Comparison of ENCODE assay signal across 19 cellular contexts in genomic region chr20:31579245-31579644, GRCh38. TPM values are rescaled to one million over a fixed set of nuclear protein-coding genes. Genes with fewer than 3 reads are reported as not detected.
DNase-seq lines count a peak whose midpoint lies in the region; TF ChIP-seq lines count a peak whose summit lies in the region.
"Had no signal": no experiment of that assay in that cellular context is flagged by ENCODE, and none has a peak within 500 bp of the region (broad histone marks: within the 10 kb centered on the region; RNA-seq: fewer than 3 reads in every experiment).

No MANE protein-coding gene starts in this region.

- H3F3A ChIP-seq in neural progenitor cell (ENCODE audit: low read depth) = peaks cover 23% of the 10 kb centered on the region

- no peak overlapping the region for H4K91ac ChIP-seq in H9 (ENCODE audit: insufficient read length, low read depth, low read length)

- H2AFZ ChIP-seq in H9 (ENCODE audit: low read length) = no peak overlapping the region
- H2AFZ ChIP-seq in neural progenitor cell (replicated peaks) = no peak overlapping the region

- H3K36me3 ChIP-seq in endodermal cell (ENCODE audit: control insufficient read depth, insufficient read depth, low read length) (no peaks in the 10 kb centered on the region), neural progenitor cell (no peaks in the 10 kb centered on the region)
- H3K36me3 ChIP-seq: BLaER1, HAP-1 had no signal

- WGBS in H9 (ENCODE audit: extremely low coverage, insufficient read length, low lambda C conversion rate) = no CpG with 5 or more reads among the region's 6 CpGs
- WGBS in endodermal cell (ENCODE audit: insufficient coverage in 1 of 2, insufficient read length in 1 of 2), 2 experiments = 97 to 98% methylated on average over 5 to 6 of the region's 6 CpGs

- H3K27ac ChIP-seq in 22Rv1 = peak overlapping the region; percentile 29
- no peak overlapping the region for H3K27ac ChIP-seq in H9 (ENCODE audit: insufficient read length, low read depth, low read length)
- H3K27ac ChIP-seq in endodermal cell (ENCODE audit: low read depth, low read length) = no peak overlapping the region
- no peak overlapping the region for H3K27ac ChIP-seq in neural progenitor cell
- H3K27ac ChIP-seq: BLaER1 had no signal

- no peak overlapping the region for H3K23ac ChIP-seq in H9 (ENCODE audit: insufficient read length, low read depth, low read length)

- no peak overlapping the region for H3K4ac ChIP-seq in H9 (ENCODE audit: low read depth, low read length)

- H3K36me3 Mint-ChIP-seq in H9 (ENCODE audit: insufficient read depth in 1 of 3, low read depth in 3 of 3) = peaks cover 7 to 18% (median 17%) of the 10 kb centered on the region in 3 experiments
- H3K36me3 Mint-ChIP-seq in endodermal cell (ENCODE audit: low read depth) = peaks cover 17% of the 10 kb centered on the region
- H3K36me3 Mint-ChIP-seq in neural progenitor cell = peaks cover 9% of the 10 kb centered on the region
- H3K36me3 Mint-ChIP-seq: CD4-positive, alpha-beta memory T cell had no signal

- no peak overlapping the region for H2BK12ac ChIP-seq in H9 (ENCODE audit: insufficient read length, low read depth, low read length)

- no peaks in the 10 kb centered on the region for H3K79me1 ChIP-seq in H9 (ENCODE audit: insufficient read depth, low read depth, low read length, poor library complexity, severe bottlenecking)

- H3K4me1 Mint-ChIP-seq in H9 (peaks cover 45 to 49% of the 10 kb centered on the region in 2 experiments), endodermal cell (peaks cover 34% of the 10 kb centered on the region), neural progenitor cell (peaks cover 32% of the 10 kb centered on the region)

- no peak overlapping the region for H3T11ph ChIP-seq in H9 (ENCODE audit: low read length)

- H3K79me2 ChIP-seq in H9 (ENCODE audit: insufficient read depth, low read length) = no peaks in the 10 kb centered on the region
- H3K79me2 ChIP-seq in neural progenitor cell (ENCODE audit: low read depth) = no peaks in the 10 kb centered on the region

- no peak overlapping the region for H4K5ac ChIP-seq in H9 (ENCODE audit: insufficient read length, low read depth, low read length)

- no peak overlapping the region for H3K4me3 Mint-ChIP-seq in H9
- no peak overlapping the region for H3K4me3 Mint-ChIP-seq in endodermal cell
- peak overlapping the region; percentile 9 for H3K4me3 Mint-ChIP-seq in neural progenitor cell
- H3K4me3 Mint-ChIP-seq: CD4-positive, alpha-beta memory T cell had no signal

- no peaks in the 10 kb centered on the region for H4K20me1 ChIP-seq in H9 (ENCODE audit: control insufficient read depth, insufficient read depth, insufficient read length)
- no peaks in the 10 kb centered on the region for H4K20me1 ChIP-seq in neural progenitor cell (ENCODE audit: low read depth)
- H4K20me1 ChIP-seq: BLaER1 had no signal

- no peak overlapping the region for H2BK15ac ChIP-seq in H9 (ENCODE audit: low read depth, low read length)

- no peaks in the 10 kb centered on the region for H3K23me2 ChIP-seq in H9 (ENCODE audit: insufficient read length, low read depth, low read length, poor library complexity, severe bottlenecking)

- no peak overlapping the region for H3K4me2 ChIP-seq in H9 (ENCODE audit: insufficient read depth, insufficient read length, low read length)
- no peak overlapping the region for H3K4me2 ChIP-seq in neural progenitor cell
- H3K4me2 ChIP-seq: A549, BLaER1 had no signal

- H3K56ac ChIP-seq in H9 (ENCODE audit: insufficient read length, low read depth, low read length) = no peak overlapping the region

- H3K9ac ChIP-seq in H9 (ENCODE audit: extremely low read depth, insufficient read length, low read length) = no peak overlapping the region
- no peak overlapping the region for H3K9ac ChIP-seq in endodermal cell (ENCODE audit: extremely low read depth, low read length, poor library complexity, severe bottlenecking)
- H3K9ac ChIP-seq in neural progenitor cell = no peak overlapping the region
- H3K9ac ChIP-seq: BLaER1 had no signal

- H3K27me3 Mint-ChIP-seq in H9 (ENCODE audit: low read depth) (no peaks in the 10 kb centered on the region; the same call in 1 of the 2 replicates), endodermal cell (ENCODE audit: insufficient read depth) (no peaks in the 10 kb centered on the region), neural progenitor cell (ENCODE audit: insufficient read depth, low read depth) (peaks cover 7% of the 10 kb centered on the region)

- no peak overlapping the region for H2AK5ac ChIP-seq in H9 (ENCODE audit: insufficient read length, low read length)

- DNase-seq in H9 (no peak), endodermal cell (no peak), neural progenitor cell (ENCODE audit: low spot score) (no peak), SHP77 treated with DMSO at 0.1 percent for 48 hours (lab: John Stamatoyannopoulos, UW) (no peak), mucosa of gallbladder (ENCODE audit: low spot score) (no peak), ecto neural progenitor cell (ENCODE audit: low spot score) (no peak)
- DNase-seq: CD4-positive, alpha-beta memory T cell; MM.1S; NCI-H1105; NCI-H2227 treated with DMSO at 0.1 percent for 48 hours; NCI-H510A treated with DMSO at 0.1 percent for 48 hours; NCI-H774; SIG-M5 had no signal

- H3K4me1 ChIP-seq in H9 (ENCODE audit: insufficient read depth, low read length) (no peaks in the 10 kb centered on the region), endodermal cell (ENCODE audit: control insufficient read depth, insufficient read depth, low read length) (peaks cover 3% of the 10 kb centered on the region), neural progenitor cell (peaks cover 14% of the 10 kb centered on the region)
- H3K4me1 ChIP-seq: BLaER1 had no signal

- TF ChIP-seq CTCF in 22Rv1 (IDR thresholded peaks at IDR 0.05) (no peak), H9 (conservative IDR thresholded peaks at IDR 0.05) (no peak), endodermal cell (conservative IDR thresholded peaks at IDR 0.05) (no peak), neural progenitor cell (IDR thresholded peaks at IDR 0.05) (no peak)

- H3K9me3 ChIP-seq in H9 (ENCODE audit: control insufficient read depth, low read depth, low read length) (no peaks in the 10 kb centered on the region), endodermal cell (ENCODE audit: control insufficient read depth, low read length) (no peaks in the 10 kb centered on the region), neural progenitor cell (ENCODE audit: low read depth) (no peaks in the 10 kb centered on the region)
- H3K9me3 ChIP-seq: A549, HAP-1 had no signal

- no peak overlapping the region for H2BK120ac ChIP-seq in H9 (ENCODE audit: low read depth, low read length, poor library complexity, severe bottlenecking)

- no peak overlapping the region for H3K18ac ChIP-seq in H9 (ENCODE audit: insufficient read length, low read depth, low read length)

- H3K14ac ChIP-seq in H9 (ENCODE audit: insufficient read depth, low read length) = no peak overlapping the region

- H2BK5ac ChIP-seq in H9 (ENCODE audit: insufficient read length, low read length) = no peak overlapping the region

- H4K8ac ChIP-seq in H9 (replicated peaks; ENCODE audit: insufficient read length, low read depth, low read length) = no peak overlapping the region

- H3K27me3 ChIP-seq in H9 (ENCODE audit: insufficient read depth, low read length) (no peaks in the 10 kb centered on the region), endodermal cell (ENCODE audit: control insufficient read depth, insufficient read depth, low read length, poor library complexity, severe bottlenecking) (no peaks in the 10 kb centered on the region), neural progenitor cell (no peaks in the 10 kb centered on the region)
- H3K27me3 ChIP-seq: BLaER1 had no signal

- H3K27ac Mint-ChIP-seq in H9 = peak overlapping the region; percentile 4 to 89 (median 63)
- peak overlapping the region; percentile 13 for H3K27ac Mint-ChIP-seq in endodermal cell
- peak overlapping the region; percentile 82 for H3K27ac Mint-ChIP-seq in neural progenitor cell

- H3K4me3 ChIP-seq in endodermal cell (ENCODE audit: low read length) (no peak overlapping the region), neural progenitor cell (no peak overlapping the region)
- H3K4me3 ChIP-seq: A549, BLaER1, HAP-1 had no signal

- H3K9me3 Mint-ChIP-seq in H9 (peaks cover 2 to 3% of the 10 kb centered on the region in 2 experiments; a peak in 3 of 5 replicates), endodermal cell (peaks cover 4% of the 10 kb centered on the region), neural progenitor cell (peaks cover 2% of the 10 kb centered on the region)

- H2BK20ac ChIP-seq in H9 (ENCODE audit: low read depth, low read length, poor library complexity, severe bottlenecking) = no peak overlapping the region

RNA-seq across cellular contexts. Expression of gene ID1, which starts 25.8 kb away (rescaled TPM):
- total RNA-seq in H9 (2021) = 355 and 360 TPM in 2 replicates
- 100 to 1,000 TPM; 380 to 447 TPM for total RNA-seq in endodermal cell
- polyA plus RNA-seq in endodermal cell (2013, experiment 1 of 2) = 223 TPM
- polyA plus RNA-seq in endodermal cell (2013, experiment 2 of 2) = 194 TPM
- 80.8 and 133 TPM in 2 replicates for total RNA-seq in neural progenitor cell (ENCODE audit: low replicate concordance)
- 59.7 TPM for total RNA-seq in mucosa of gallbladder

RNA-seq across cellular contexts. Expression of gene COX4I2, which starts 58.5 kb away (rescaled TPM):
- total RNA-seq in H9 (2021) (not detected in 2 replicates), endodermal cell (not detected), neural progenitor cell (ENCODE audit: low replicate concordance) (not detected in 2 replicates), mucosa of gallbladder (3.8 TPM)
- polyA plus RNA-seq in endodermal cell (2013, experiment 1 of 2) = not detected
- not detected for polyA plus RNA-seq in endodermal cell (2013, experiment 2 of 2)
- total RNA-seq: CD4-positive, alpha-beta memory T cell; LHCN-M2; OCI-LY7 had no signal
- polyA plus RNA-seq: A549; CD4-positive, alpha-beta memory T cell had no signal

Comparison
In these comparisons a context has a peak if more than half of its experiments do, and no peak if none do; other contexts are left out.
1. H3K27ac Mint-ChIP-seq: peak in every context shown above with its lines; median percentile 82 in neural progenitor cell; 63 in H9; 13 in endodermal cell.